1 cellular context compared by ENCODE assay signal in the genomic region with DNA sequence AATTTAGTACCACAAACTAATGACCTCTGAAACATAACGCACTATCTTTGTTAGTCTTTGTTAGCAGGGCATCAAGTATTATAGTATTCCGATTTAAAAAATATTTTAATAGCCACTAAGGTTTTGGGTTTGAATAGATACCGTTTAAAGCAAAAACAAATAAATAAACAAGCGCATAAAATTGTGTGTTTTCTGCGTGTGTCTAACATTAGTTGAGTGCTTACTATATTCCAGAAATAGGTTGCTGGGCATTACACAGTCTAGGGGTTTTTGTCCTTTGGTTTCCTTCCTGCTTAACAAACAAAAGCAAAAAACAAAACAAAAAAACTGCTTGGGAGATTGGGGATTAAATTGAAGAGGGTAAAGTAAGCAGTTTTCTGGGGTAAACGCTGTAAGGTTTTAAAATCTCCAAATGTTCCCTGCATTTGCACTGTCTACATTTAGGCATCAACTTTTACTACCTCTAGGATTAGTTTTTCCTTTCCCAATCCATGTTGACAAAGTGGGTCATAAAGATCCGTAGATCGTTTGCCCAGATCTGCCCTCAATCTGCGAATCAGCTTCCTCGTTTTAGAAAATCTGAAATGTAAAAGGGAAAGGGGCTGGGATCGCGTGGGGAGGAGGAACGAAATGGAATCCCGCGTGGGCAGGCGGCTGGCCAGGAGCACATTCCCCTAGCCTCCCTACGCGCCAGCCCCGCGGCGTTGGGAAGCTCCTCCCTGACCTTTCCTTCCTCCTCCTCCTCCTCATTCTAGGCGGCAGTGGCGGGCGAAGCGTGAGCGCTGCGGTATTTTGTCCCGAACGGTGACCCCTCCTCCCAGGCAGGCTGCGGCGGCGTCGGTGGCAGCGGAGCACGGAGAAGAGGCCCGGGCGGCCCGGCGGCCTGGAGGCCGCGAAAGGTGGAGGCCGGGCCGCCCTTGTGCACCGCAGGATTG.
TF ChIP-seq lines count a peak whose summit lies in the region.

TSS of gene KCTD3 (plus strand) at position 749 of the 935 bp plus-strand sequence. CDS start 382 bp downstream, outside the sequence.

TF ChIP-seq in K562, 482 proteins besides CTCF, POLR2A, EP300 and RAD21 (continued from another document and continues in another):
- TF ChIP-seq ZFP91 (CRISPR knock-in tag; IDR thresholded peaks at IDR 0.05) (no peak), CTCFL (IDR thresholded peaks at IDR 0.05; ENCODE audit: borderline replicate concordance, insufficient read depth, low read depth, low read length, poor library complexity, severe bottlenecking) (no peak), KLF16 (IDR thresholded peaks at IDR 0.05) (peak; percentile 43; the same call in 1 of the 2 replicates), MBD2 (IDR thresholded peaks at IDR 0.05; ENCODE audit: borderline replicate concordance, low read depth) (peak; percentile 61; the same call in 1 of the 2 replicates), ZNF408 (CRISPR knock-in tag; IDR thresholded peaks at IDR 0.05; ENCODE audit: low read depth) (no peak), ZC3H8 (IDR thresholded peaks at IDR 0.05) (no peak), HDAC2 (IDR thresholded peaks at IDR 0.05) (peak; percentile 86), ZNF57 (CRISPR knock-in tag; IDR thresholded peaks at IDR 0.05) (no peak), ZBTB17 (CRISPR knock-in tag; IDR thresholded peaks at IDR 0.05) (0 out of 2 replicates have a peak, but pooled peaks have one; percentile 48), MCM7 (IDR thresholded peaks at IDR 0.05) (no peak), ZNF165 (CRISPR knock-in tag; IDR thresholded peaks at IDR 0.05; ENCODE audit: borderline replicate concordance) (no peak), ASH1L (IDR thresholded peaks at IDR 0.05; ENCODE audit: borderline replicate concordance, low read depth, partially characterized antibody) (peak; percentile 29), ZNF232 (CRISPR knock-in tag; IDR thresholded peaks at IDR 0.05) (no peak), DMBX1 (CRISPR knock-in tag; IDR thresholded peaks at IDR 0.05; ENCODE audit: borderline replicate concordance) (peak; percentile 68; the same call in 1 of the 2 replicates), SMARCA4 (IDR thresholded peaks at IDR 0.05) (0 out of 2 replicates have a peak, but pooled peaks have one; percentile 57), RBM22 (IDR thresholded peaks at IDR 0.05; ENCODE audit: low read depth, low read length, poor library complexity, severe bottlenecking) (peak; percentile 29), SREBF1 (IDR thresholded peaks at IDR 0.05; ENCODE audit: borderline replicate concordance, low read depth, low read length) (no peak), GTF2E2 (tag; IDR thresholded peaks at IDR 0.05) (no peak; the same call in 1 of the 2 replicates), POLR2B (IDR thresholded peaks at IDR 0.05; ENCODE audit: low read depth, partially characterized antibody) (peak; percentile 60), MAZ (CRISPR knock-in tag; conservative IDR thresholded peaks at IDR 0.05 in 1 of 2, IDR thresholded peaks at IDR 0.05 in 1 of 2) (peak in 1 of 2 experiments; percentile 50; a peak in 2 of 4 replicates), MBD1 (CRISPR knock-in tag; IDR thresholded peaks at IDR 0.05) (no peak), HEY1 (CRISPR knock-in tag; IDR thresholded peaks at IDR 0.05; ENCODE audit: borderline replicate concordance) (no peak), NFIC (IDR thresholded peaks at IDR 0.05) (peak; percentile 36), PHF8 (IDR thresholded peaks at IDR 0.05; ENCODE audit: borderline replicate concordance, low read length) (peak; percentile 78; the same call in 1 of the 2 replicates)
- TF ChIP-seq, protein P1, sequence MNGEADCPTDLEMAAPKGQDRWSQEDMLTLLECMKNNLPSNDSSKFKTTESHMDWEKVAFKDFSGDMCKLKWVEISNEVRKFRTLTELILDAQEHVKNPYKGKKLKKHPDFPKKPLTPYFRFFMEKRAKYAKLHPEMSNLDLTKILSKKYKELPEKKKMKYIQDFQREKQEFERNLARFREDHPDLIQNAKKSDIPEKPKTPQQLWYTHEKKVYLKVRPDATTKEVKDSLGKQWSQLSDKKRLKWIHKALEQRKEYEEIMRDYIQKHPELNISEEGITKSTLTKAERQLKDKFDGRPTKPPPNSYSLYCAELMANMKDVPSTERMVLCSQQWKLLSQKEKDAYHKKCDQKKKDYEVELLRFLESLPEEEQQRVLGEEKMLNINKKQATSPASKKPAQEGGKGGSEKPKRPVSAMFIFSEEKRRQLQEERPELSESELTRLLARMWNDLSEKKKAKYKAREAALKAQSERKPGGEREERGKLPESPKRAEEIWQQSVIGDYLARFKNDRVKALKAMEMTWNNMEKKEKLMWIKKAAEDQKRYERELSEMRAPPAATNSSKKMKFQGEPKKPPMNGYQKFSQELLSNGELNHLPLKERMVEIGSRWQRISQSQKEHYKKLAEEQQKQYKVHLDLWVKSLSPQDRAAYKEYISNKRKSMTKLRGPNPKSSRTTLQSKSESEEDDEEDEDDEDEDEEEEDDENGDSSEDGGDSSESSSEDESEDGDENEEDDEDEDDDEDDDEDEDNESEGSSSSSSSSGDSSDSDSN (IDR thresholded peaks at IDR 0.05; ENCODE audit: borderline replicate concordance in 1 of 2, low read depth in 2 of 2, low read length in 2 of 2) = peak; percentile 60 to 83; a peak in 1 of 4 replicates
- TF ChIP-seq, protein P2, sequence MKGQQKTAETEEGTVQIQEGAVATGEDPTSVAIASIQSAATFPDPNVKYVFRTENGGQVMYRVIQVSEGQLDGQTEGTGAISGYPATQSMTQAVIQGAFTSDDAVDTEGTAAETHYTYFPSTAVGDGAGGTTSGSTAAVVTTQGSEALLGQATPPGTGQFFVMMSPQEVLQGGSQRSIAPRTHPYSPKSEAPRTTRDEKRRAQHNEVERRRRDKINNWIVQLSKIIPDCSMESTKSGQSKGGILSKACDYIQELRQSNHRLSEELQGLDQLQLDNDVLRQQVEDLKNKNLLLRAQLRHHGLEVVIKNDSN (CRISPR knock-in tag; IDR thresholded peaks at IDR 0.05) = no peak
- TF ChIP-seq, protein P3, sequence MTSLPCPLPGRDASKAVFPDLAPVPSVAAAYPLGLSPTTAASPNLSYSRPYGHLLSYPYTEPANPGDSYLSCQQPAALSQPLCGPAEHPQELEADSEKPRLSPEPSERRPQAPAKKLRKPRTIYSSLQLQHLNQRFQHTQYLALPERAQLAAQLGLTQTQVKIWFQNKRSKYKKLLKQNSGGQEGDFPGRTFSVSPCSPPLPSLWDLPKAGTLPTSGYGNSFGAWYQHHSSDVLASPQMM (CRISPR knock-in tag; IDR thresholded peaks at IDR 0.05) = no peak
- TF ChIP-seq, protein P4, sequence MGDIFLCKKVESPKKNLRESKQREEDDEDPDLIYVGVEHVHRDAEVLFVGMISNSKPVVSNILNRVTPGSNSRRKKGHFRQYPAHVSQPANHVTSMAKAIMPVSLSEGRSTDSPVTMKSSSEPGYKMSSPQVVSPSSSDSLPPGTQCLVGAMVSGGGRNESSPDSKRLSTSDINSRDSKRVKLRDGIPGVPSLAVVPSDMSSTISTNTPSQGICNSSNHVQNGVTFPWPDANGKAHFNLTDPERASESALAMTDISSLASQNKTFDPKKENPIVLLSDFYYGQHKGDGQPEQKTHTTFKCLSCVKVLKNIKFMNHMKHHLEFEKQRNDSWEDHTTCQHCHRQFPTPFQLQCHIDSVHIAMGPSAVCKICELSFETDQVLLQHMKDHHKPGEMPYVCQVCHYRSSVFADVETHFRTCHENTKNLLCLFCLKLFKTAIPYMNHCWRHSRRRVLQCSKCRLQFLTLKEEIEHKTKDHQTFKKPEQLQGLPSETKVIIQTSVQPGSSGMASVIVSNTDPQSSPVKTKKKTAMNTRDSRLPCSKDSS (IDR thresholded peaks at IDR 0.05; ENCODE audit: low read depth, partially characterized antibody) = no peak
- TF ChIP-seq, protein P5, sequence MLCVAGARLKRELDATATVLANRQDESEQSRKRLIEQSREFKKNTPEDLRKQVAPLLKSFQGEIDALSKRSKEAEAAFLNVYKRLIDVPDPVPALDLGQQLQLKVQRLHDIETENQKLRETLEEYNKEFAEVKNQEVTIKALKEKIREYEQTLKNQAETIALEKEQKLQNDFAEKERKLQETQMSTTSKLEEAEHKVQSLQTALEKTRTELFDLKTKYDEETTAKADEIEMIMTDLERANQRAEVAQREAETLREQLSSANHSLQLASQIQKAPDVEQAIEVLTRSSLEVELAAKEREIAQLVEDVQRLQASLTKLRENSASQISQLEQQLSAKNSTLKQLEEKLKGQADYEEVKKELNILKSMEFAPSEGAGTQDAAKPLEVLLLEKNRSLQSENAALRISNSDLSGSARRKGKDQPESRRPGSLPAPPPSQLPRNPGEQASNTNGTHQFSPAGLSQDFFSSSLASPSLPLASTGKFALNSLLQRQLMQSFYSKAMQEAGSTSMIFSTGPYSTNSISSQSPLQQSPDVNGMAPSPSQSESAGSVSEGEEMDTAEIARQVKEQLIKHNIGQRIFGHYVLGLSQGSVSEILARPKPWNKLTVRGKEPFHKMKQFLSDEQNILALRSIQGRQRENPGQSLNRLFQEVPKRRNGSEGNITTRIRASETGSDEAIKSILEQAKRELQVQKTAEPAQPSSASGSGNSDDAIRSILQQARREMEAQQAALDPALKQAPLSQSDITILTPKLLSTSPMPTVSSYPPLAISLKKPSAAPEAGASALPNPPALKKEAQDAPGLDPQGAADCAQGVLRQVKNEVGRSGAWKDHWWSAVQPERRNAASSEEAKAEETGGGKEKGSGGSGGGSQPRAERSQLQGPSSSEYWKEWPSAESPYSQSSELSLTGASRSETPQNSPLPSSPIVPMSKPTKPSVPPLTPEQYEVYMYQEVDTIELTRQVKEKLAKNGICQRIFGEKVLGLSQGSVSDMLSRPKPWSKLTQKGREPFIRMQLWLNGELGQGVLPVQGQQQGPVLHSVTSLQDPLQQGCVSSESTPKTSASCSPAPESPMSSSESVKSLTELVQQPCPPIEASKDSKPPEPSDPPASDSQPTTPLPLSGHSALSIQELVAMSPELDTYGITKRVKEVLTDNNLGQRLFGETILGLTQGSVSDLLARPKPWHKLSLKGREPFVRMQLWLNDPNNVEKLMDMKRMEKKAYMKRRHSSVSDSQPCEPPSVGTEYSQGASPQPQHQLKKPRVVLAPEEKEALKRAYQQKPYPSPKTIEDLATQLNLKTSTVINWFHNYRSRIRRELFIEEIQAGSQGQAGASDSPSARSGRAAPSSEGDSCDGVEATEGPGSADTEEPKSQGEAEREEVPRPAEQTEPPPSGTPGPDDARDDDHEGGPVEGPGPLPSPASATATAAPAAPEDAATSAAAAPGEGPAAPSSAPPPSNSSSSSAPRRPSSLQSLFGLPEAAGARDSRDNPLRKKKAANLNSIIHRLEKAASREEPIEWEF (CRISPR knock-in tag; IDR thresholded peaks at IDR 0.05) = no peak
- TF ChIP-seq, protein P6, sequence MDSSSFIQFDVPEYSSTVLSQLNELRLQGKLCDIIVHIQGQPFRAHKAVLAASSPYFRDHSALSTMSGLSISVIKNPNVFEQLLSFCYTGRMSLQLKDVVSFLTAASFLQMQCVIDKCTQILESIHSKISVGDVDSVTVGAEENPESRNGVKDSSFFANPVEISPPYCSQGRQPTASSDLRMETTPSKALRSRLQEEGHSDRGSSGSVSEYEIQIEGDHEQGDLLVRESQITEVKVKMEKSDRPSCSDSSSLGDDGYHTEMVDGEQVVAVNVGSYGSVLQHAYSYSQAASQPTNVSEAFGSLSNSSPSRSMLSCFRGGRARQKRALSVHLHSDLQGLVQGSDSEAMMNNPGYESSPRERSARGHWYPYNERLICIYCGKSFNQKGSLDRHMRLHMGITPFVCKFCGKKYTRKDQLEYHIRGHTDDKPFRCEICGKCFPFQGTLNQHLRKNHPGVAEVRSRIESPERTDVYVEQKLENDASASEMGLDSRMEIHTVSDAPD (CRISPR knock-in tag; IDR thresholded peaks at IDR 0.05) = no peak
- TF ChIP-seq, protein P7, sequence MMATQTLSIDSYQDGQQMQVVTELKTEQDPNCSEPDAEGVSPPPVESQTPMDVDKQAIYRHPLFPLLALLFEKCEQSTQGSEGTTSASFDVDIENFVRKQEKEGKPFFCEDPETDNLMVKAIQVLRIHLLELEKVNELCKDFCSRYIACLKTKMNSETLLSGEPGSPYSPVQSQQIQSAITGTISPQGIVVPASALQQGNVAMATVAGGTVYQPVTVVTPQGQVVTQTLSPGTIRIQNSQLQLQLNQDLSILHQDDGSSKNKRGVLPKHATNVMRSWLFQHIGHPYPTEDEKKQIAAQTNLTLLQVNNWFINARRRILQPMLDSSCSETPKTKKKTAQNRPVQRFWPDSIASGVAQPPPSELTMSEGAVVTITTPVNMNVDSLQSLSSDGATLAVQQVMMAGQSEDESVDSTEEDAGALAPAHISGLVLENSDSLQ (IDR thresholded peaks at IDR 0.05) = no peak
